24 cellular contexts compared by ENCODE assay signal in the genomic region with DNA sequence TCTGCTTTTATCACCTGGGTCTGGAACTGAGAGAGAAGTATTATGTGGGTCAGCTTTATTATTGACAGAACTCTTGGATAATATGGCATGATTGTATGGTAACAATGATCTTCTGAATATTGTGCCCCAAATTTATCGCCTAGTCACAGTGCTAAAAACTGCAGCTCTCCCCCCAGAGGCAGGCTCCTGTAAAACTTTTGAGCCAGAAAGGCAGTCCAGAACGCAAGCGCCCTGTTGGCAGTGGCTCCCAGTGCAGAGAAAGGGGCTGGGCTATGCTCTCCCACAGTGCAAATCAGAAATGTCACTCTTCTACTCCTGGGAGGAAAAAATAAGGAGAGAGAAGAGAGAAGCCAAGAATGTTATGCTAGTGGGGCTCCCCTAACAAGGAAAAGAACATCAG. TPM values are rescaled to one million over a fixed set of nuclear protein-coding genes. Genes with fewer than 3 reads are reported as not detected.
"Had no signal": no experiment of that assay in that cellular context is flagged by ENCODE, and none has a peak within 500 bp of the region (broad histone marks: within the 10 kb centered on the region; RNA-seq: fewer than 3 reads in every experiment).

No MANE protein-coding gene starts in this region.

- H3K79me2 ChIP-seq: parathyroid adenoma had no signal

- H3K4me1 ChIP-seq: parathyroid adenoma, testis had no signal

- H3K36me3 ChIP-seq: spleen had no signal

- H3K9ac ChIP-seq: parathyroid adenoma had no signal

- H3K27me3 ChIP-seq: body of pancreas, spleen, testis had no signal

- DNase-seq: activated B cell treated with CpG ODN at 0.5 μM for 24 hours; activated CD4-positive, alpha-beta memory T cell treated with anti-CD3 and anti-CD28 coated beads, Interleukin-2, amount 10 ng/mL, durations not matched to agents 7 days and 5 days; activated CD4-positive, alpha-beta T cell treated with anti-CD3 and anti-CD28 coated beads for 4 hours; activated naive CD4-positive, alpha-beta T cell; activated naive CD8-positive, alpha-beta T cell treated with anti-CD3 and anti-CD28 coated beads, Interleukin-2, amount 10 ng/mL, durations not matched to agents 7 days and 5 days; activated T-cell treated with anti-CD3 and anti-CD28 coated beads, Interleukin-2, amount 50 U/mL, for 1 hour; amygdala; body of pancreas; effector memory CD8-positive, alpha-beta T cell; foreskin fibroblast; hippocampal formation; kidney glomerular epithelial cell; natural killer cell; spleen; stimulated activated CD4-positive, alpha-beta T cell treated with anti-CD3 and anti-CD28 coated beads, Interleukin-4, amount 100 ng/mL, for 4 hours; testis had no signal

- H3K9me3 ChIP-seq: body of pancreas, spleen, testis had no signal

- ATAC-seq: activated T-helper 17 cell treated with anti-CD3 and anti-CD28 coated beads, Interleukin-2, amount 50 U/mL, for 72 hours; body of pancreas; effector memory CD8-positive, alpha-beta T cell; natural killer cell; stimulated activated memory B cell treated with anti-CD40 and anti-IgM and Interleukin-4, amounts not matched to agents 10 μg/mL and 1 μg/mL and 100 μg/mL, for 72 hours had no signal

- H3K4me3 ChIP-seq: body of pancreas, spleen, testis had no signal

- H3K27ac ChIP-seq: body of pancreas, epithelial cell of prostate, parathyroid adenoma, spleen, testis had no signal

- H2AFZ ChIP-seq: parathyroid adenoma had no signal

RNA-seq across cellular contexts. Expression of a gene that starts 50.5 kb away (rescaled TPM):
- total RNA-seq: activated B cell treated with CpG ODN at 0.5 μM for 24 hours; activated CD4-positive, alpha-beta memory T cell treated with anti-CD3 and anti-CD28 coated beads, Interleukin-2, amount 10 ng/mL, durations not matched to agents 7 days and 5 days; activated naive CD8-positive, alpha-beta T cell treated with anti-CD3 and anti-CD28 coated beads, Interleukin-2, amount 10 ng/mL, durations not matched to agents 7 days and 5 days; activated T-helper 17 cell treated with anti-CD3 and anti-CD28 coated beads, Interleukin-2, amount 50 U/mL, for 72 hours; body of pancreas; cardiac septum; dermis microvascular lymphatic vessel endothelial cell; glomerular endothelial cell; mesenteric fat pad; natural killer cell; spleen; testis had no signal
